Comparison of ENCODE assay signal across 12 cellular contexts in the genomic region with DNA sequence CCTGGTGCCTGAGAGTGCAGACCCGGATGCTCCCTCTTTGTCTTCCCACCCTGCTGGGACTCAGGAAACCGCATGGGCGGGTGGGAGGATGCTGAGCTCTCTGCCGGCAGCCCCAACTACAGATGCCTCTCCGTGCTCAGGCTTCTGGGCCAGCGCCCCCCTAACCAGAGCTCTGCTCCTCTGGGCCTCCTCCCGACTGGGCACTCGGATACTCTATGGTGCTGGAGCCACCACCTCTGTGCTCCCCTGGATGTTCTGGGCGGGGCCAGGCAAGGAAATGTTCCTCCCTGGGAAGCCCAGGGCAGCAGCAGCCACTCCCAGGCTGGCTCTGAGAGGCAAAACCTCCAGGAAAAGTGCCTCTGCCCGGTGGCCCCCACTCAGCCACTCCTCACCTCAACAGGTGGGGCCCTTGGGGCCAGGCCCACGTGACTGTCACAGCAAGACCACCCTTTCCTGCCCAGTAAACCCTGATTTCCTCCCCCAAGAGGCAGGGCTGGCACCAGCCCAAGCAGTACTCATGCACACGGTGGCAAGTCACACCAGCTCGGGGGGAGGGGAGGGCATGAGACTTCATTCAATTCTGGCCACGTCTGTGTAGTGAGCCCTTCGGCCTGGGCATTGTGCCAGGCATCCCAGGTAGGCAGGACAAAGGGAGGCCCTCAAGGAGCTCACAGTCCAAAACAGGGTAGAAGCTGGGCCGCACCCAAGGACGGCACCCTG. TPM values are rescaled to one million over a fixed set of nuclear protein-coding genes. Genes with fewer than 3 reads are reported as not detected.
DNase-seq lines count a peak whose midpoint lies in the region; ATAC-seq and TF ChIP-seq lines count a peak whose summit lies in the region.
"Had no signal": no experiment of that assay in that cellular context is flagged by ENCODE, and none has a peak within 500 bp of the region (broad histone marks: within the 10 kb centered on the region; RNA-seq: fewer than 3 reads in every experiment).

No MANE protein-coding gene starts in this region.

- peak overlapping the region in 1 of 2 donors; percentile 95 for H3K27ac Mint-ChIP-seq in stimulated activated naive CD8-positive, alpha-beta T cell treated with anti-CD3 and anti-CD28 coated beads, Interleukin-15, amount 100 ng/mL, for 72 hours
- no peak overlapping the region for H3K27ac Mint-ChIP-seq in endothelial cell (ENCODE audit: unreplicated experiment)
- H3K27ac Mint-ChIP-seq: stimulated activated memory B cell treated with anti-CD40 and anti-IgM and Interleukin-4, amounts not matched to agents 10 μg/mL and 1 μg/mL and 100 μg/mL, for 72 hours had no signal

- peaks cover 45% of the 10 kb centered on the region for H3K4me1 Mint-ChIP-seq in stimulated activated naive CD8-positive, alpha-beta T cell treated with anti-CD3 and anti-CD28 coated beads, Interleukin-15, amount 100 ng/mL, for 72 hours
- peaks cover 13% of the 10 kb centered on the region for H3K4me1 Mint-ChIP-seq in endothelial cell (ENCODE audit: unreplicated experiment)

- no peaks in the 10 kb centered on the region for H3K36me3 ChIP-seq in colonic mucosa
- H3K36me3 ChIP-seq: pancreas had no signal

- no peak overlapping the region for H3K27ac ChIP-seq in colonic mucosa
- H3K27ac ChIP-seq: pancreas had no signal

- H3K9me3 Mint-ChIP-seq in stimulated activated naive CD8-positive, alpha-beta T cell treated with anti-CD3 and anti-CD28 coated beads, Interleukin-15, amount 100 ng/mL, for 72 hours: no peaks in the 10 kb centered on the region
- H3K9me3 Mint-ChIP-seq in endothelial cell (ENCODE audit: unreplicated experiment): no peaks in the 10 kb centered on the region
- H3K9me3 Mint-ChIP-seq: stimulated activated memory B cell treated with anti-CD40 and anti-IgM and Interleukin-4, amounts not matched to agents 10 μg/mL and 1 μg/mL and 100 μg/mL, for 72 hours had no signal

- ATAC-seq in stimulated activated naive CD8-positive, alpha-beta T cell treated with anti-CD3 and anti-CD28 coated beads, Interleukin-15, amount 100 ng/mL, for 72 hours: peak; percentile 38
- ATAC-seq in stimulated activated naive CD8-positive, alpha-beta T cell treated with anti-CD3 and anti-CD28 coated beads, Interleukin-15, Interleukin-2, amounts not matched to agents 100 U/mL and 50 U/mL, for 24 hours: no peak
- ATAC-seq: stimulated activated memory B cell treated with anti-CD40 and anti-IgM and Interleukin-4, amounts not matched to agents 10 μg/mL and 1 μg/mL and 100 μg/mL, for 72 hours had no signal

- no peaks in the 10 kb centered on the region for H3K36me3 Mint-ChIP-seq in endothelial cell (ENCODE audit: low read depth, unreplicated experiment)
- H3K36me3 Mint-ChIP-seq: stimulated activated memory B cell treated with anti-CD40 and anti-IgM and Interleukin-4, amounts not matched to agents 10 μg/mL and 1 μg/mL and 100 μg/mL, for 72 hours had no signal

- H3K27me3 ChIP-seq in colonic mucosa: no peaks in the 10 kb centered on the region
- H3K27me3 ChIP-seq: pancreas had no signal

- H3K4me1 ChIP-seq in colonic mucosa: peaks cover 18% of the 10 kb centered on the region
- H3K4me1 ChIP-seq: pancreas had no signal

- peak overlapping the region in 1 of 2 donors; percentile 57 for H3K4me3 Mint-ChIP-seq in stimulated activated naive CD8-positive, alpha-beta T cell treated with anti-CD3 and anti-CD28 coated beads, Interleukin-15, amount 100 ng/mL, for 72 hours
- no peak overlapping the region for H3K4me3 Mint-ChIP-seq in endothelial cell (ENCODE audit: unreplicated experiment)
- H3K4me3 Mint-ChIP-seq: stimulated activated memory B cell treated with anti-CD40 and anti-IgM and Interleukin-4, amounts not matched to agents 10 μg/mL and 1 μg/mL and 100 μg/mL, for 72 hours had no signal

- H3K27me3 Mint-ChIP-seq in stimulated activated naive CD8-positive, alpha-beta T cell treated with anti-CD3 and anti-CD28 coated beads, Interleukin-15, amount 100 ng/mL, for 72 hours: no peaks in the 10 kb centered on the region
- H3K27me3 Mint-ChIP-seq in endothelial cell (ENCODE audit: unreplicated experiment): peaks cover 6% of the 10 kb centered on the region

- peak overlapping the region in 1 of 2 donors; percentile 51 for H3K9ac ChIP-seq in colonic mucosa (ENCODE audit: low read depth in 2 of 2, low read length in 2 of 2)

- intact Hi-C loops in colonic mucosa (cut with DNase I): no loop called here

- no peak for DNase-seq in stimulated activated naive CD8-positive, alpha-beta T cell treated with anti-CD3 and anti-CD28 coated beads, Interleukin-15, amount 100 ng/mL, for 72 hours
- no peak for DNase-seq in stimulated activated naive CD8-positive, alpha-beta T cell treated with anti-CD3 and anti-CD28 coated beads, Interleukin-15, Interleukin-2, amounts not matched to agents 100 U/mL and 50 U/mL, for 24 hours
- DNase-seq in NCI-H2029 treated with DMSO at 0.1 percent for 48 hours (lab: John Stamatoyannopoulos, UW) (peak; percentile 19), colonic mucosa (peak; percentile 81), NCI-H226 (no peak), MV-4-11 (lab: John Stamatoyannopoulos, UW) (no peak), endothelial cell (ENCODE audit: low spot score) (no peak)
- DNase-seq: Calu3; effector CD8-positive, alpha-beta T cell; glutamatergic neuron had no signal

- TF ChIP-seq CTCF in colonic mucosa (IDR thresholded peaks at IDR 0.05): no peak
- TF ChIP-seq CTCF in endothelial cell (IDR thresholded peaks at IDR 0.05; ENCODE audit: unreplicated experiment): no peak

- H3K4me3 ChIP-seq in colonic mucosa: no peak overlapping the region
- H3K4me3 ChIP-seq: pancreas had no signal

- no peaks in the 10 kb centered on the region for H3K9me3 ChIP-seq in colonic mucosa
- H3K9me3 ChIP-seq: pancreas had no signal

RNA-seq across cellular contexts. Expression of a gene that starts 54.7 kb away (rescaled TPM):
- 10 to 100 TPM; 52.9 to 62.0 TPM for total RNA-seq in colonic mucosa
- 63.6 TPM for total RNA-seq in endothelial cell (ENCODE audit: unreplicated experiment)

Comparison
In these comparisons a context has a peak if more than half of its experiments do, and no peak if none do; other contexts are left out.
1. DNase-seq: peak in NCI-H2029 treated with DMSO at 0.1 percent for 48 hours (single experiment) and colonic mucosa (single experiment); none in stimulated activated naive CD8-positive, alpha-beta T cell treated with anti-CD3 and anti-CD28 coated beads, Interleukin-15, amount 100 ng/mL, for 72 hours (0 of 2), stimulated activated naive CD8-positive, alpha-beta T cell treated with anti-CD3 and anti-CD28 coated beads, Interleukin-15, Interleukin-2, amounts not matched to agents 100 U/mL and 50 U/mL, for 24 hours (single experiment), NCI-H226 (single experiment), MV-4-11 (single experiment) and endothelial cell (single experiment).